9 cellular contexts compared by ENCODE assay signal in the genomic region with DNA sequence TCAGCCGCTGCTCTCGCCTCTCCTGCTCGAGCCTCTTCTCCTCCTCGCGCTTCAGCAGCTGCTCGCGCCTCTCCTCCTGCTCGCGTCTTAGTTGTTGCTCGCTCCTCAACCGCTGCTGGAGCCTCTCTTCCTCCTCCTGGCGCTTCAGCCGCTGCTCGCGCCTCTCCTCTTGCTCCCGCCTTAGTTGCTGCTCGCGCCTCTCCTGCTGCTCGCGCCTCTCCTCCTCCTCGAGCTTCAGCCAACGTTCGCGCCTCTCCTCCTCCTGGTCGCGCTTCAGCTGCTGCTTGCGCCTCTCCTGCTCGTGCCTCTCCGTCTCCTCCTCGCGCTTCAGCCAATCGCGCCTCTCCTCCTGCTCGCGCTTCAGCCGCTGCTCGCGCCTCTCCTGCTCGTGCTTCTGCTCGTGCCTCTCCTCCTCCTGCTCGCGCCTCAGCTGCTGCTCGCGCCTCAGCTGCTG. TPM values are rescaled to one million over a fixed set of nuclear protein-coding genes. Genes with fewer than 3 reads are reported as not detected.
A peak's percentile ranks its signal among the peaks of the same experiment; 100 is the strongest.
DNase-seq lines count a peak whose midpoint lies in the region; ATAC-seq and TF ChIP-seq lines count a peak whose summit lies in the region.
"Had no signal": no experiment of that assay in that cellular context is flagged by ENCODE, and none has a peak within 500 bp of the region (broad histone marks: within the 10 kb centered on the region; RNA-seq: fewer than 3 reads in every experiment).

No MANE protein-coding gene starts in this region.

- no peak for TF ChIP-seq POLR2A in gastroesophageal sphincter (IDR thresholded peaks at IDR 0.05)

- H3K27me3 ChIP-seq in CD4-positive, alpha-beta memory T cell (ENCODE audit: insufficient read depth, low read length): peaks cover 47% of the 10 kb centered on the region
- H3K27me3 ChIP-seq in HUES64 (ENCODE audit: insufficient read depth, low read length): peaks cover 100% of the 10 kb centered on the region
- H3K27me3 ChIP-seq in WERI-Rb-1 (ENCODE audit: insufficient read depth, low read depth, severe bottlenecking): peaks cover 91% of the 10 kb centered on the region
- peaks cover 100% of the 10 kb centered on the region for H3K27me3 ChIP-seq in gastroesophageal sphincter
- H3K27me3 ChIP-seq in skeletal muscle tissue (ENCODE audit: control insufficient read depth in 3 of 3, insufficient read depth in 3 of 3, low read length in 3 of 3): peaks cover 80 to 88% (median 82%) of the 10 kb centered on the region in 3 donors

- no peak for ATAC-seq in gastroesophageal sphincter
- no peak for ATAC-seq in HG03432 (IDR thresholded peaks at IDR 0.05; ENCODE audit: unreplicated experiment)
- ATAC-seq in GM19455 (IDR thresholded peaks at IDR 0.05; ENCODE audit: unreplicated experiment): no peak

- H3K4me3 Mint-ChIP-seq in CD4-positive, alpha-beta memory T cell: no peak overlapping the region

- 50% methylated on average over 44 of the region's 44 CpGs for WGBS in HUES64
- 1% methylated on average over 37 to 39 of the region's 44 CpGs for WGBS in gastroesophageal sphincter (ENCODE audit: low coverage in 1 of 2), 2 donors

- peak overlapping the region; percentile 47 to 59 for H3K4me3 ChIP-seq in CD4-positive, alpha-beta memory T cell (ENCODE audit: low read length in 2 of 2)
- peak overlapping the region; percentile 33 for H3K4me3 ChIP-seq in HUES64 (ENCODE audit: low read length)
- H3K4me3 ChIP-seq in WERI-Rb-1 (ENCODE audit: low read depth, low read length): peak overlapping the region; percentile 4; the same call in 1 of the 2 replicates
- H3K4me3 ChIP-seq in gastroesophageal sphincter: peak overlapping the region; percentile 15 to 54
- peak overlapping the region; percentile 52 to 63 (median 61) for H3K4me3 ChIP-seq in skeletal muscle tissue (ENCODE audit: low read length in 3 of 3)

- H3K4me1 ChIP-seq in CD4-positive, alpha-beta memory T cell (ENCODE audit: insufficient read depth, low read length): peaks cover 47% of the 10 kb centered on the region
- H3K4me1 ChIP-seq in HUES64 (ENCODE audit: insufficient read depth, low read length) (peaks cover 5% of the 10 kb centered on the region; the same call in 1 of the 2 replicates), gastroesophageal sphincter (peaks cover 0 to 55% (median 28%) of the 10 kb centered on the region in 3 donors), skeletal muscle tissue (ENCODE audit: control insufficient read depth in 3 of 3, insufficient read depth in 3 of 3, low read length in 3 of 3) (peaks cover 26 to 31% (median 31%) of the 10 kb centered on the region in 3 donors)

- TF ChIP-seq CTCF in WERI-Rb-1 (IDR thresholded peaks at IDR 0.05; ENCODE audit: low read depth, low read length) (no peak), gastroesophageal sphincter (IDR thresholded peaks at IDR 0.05) (no peak)

- no peaks in the 10 kb centered on the region for H3K9me3 ChIP-seq in CD4-positive, alpha-beta memory T cell (ENCODE audit: control insufficient read depth in 1 of 2, low read length in 2 of 2)
- H3K9me3 ChIP-seq in HUES64 (ENCODE audit: insufficient read depth, low read depth, low read length) (peaks cover 44% of the 10 kb centered on the region; the same call in 1 of the 2 replicates), WERI-Rb-1 (ENCODE audit: severe bottlenecking) (peaks cover 54% of the 10 kb centered on the region), gastroesophageal sphincter (peaks cover 0 to 23% (median 0%) of the 10 kb centered on the region in 3 donors), skeletal muscle tissue (ENCODE audit: control insufficient read depth in 3 of 3, low read length in 3 of 3) (peaks cover 2 to 4% (median 3%) of the 10 kb centered on the region in 3 donors)

- H3K36me3 ChIP-seq in CD4-positive, alpha-beta memory T cell (ENCODE audit: insufficient read depth, low read length): no peaks in the 10 kb centered on the region
- H3K36me3 ChIP-seq in HUES64 (ENCODE audit: insufficient read depth, low read length) (no peaks in the 10 kb centered on the region), WERI-Rb-1 (no peaks in the 10 kb centered on the region), gastroesophageal sphincter (no peaks in the 10 kb centered on the region), skeletal muscle tissue (ENCODE audit: control insufficient read depth in 3 of 3, insufficient read depth in 3 of 3, low read length in 3 of 3) (no peaks in the 10 kb centered on the region)

- H3K27ac ChIP-seq in CD4-positive, alpha-beta memory T cell (ENCODE audit: low read depth, low read length): no peak overlapping the region
- H3K27ac ChIP-seq in HUES64 (ENCODE audit: low read depth, low read length) (no peak overlapping the region), WERI-Rb-1 (no peak overlapping the region), gastroesophageal sphincter (no peak overlapping the region), skeletal muscle tissue (ENCODE audit: low read depth, low read length) (no peak overlapping the region)

- peak overlapping the region; percentile 12; the same call in 1 of the 2 replicates for H3K9ac ChIP-seq in HUES64 (ENCODE audit: low read depth, low read length)
- no peak overlapping the region for H3K9ac ChIP-seq in skeletal muscle tissue (ENCODE audit: low read depth in 1 of 3, low read length in 3 of 3)

- peaks cover 8 to 33% of the 10 kb centered on the region in 2 donors for H3K27me3 Mint-ChIP-seq in CD4-positive, alpha-beta memory T cell

- peaks cover 0 to 13% (median 9%) of the 10 kb centered on the region in 4 donors for H3K4me1 Mint-ChIP-seq in CD4-positive, alpha-beta memory T cell

- intact Hi-C loops in CD4-positive, alpha-beta memory T cell (cut with micrococcal nuclease): loop anchor here (10.0 kb wide), 1 partner anchor 57 kb away; no protein-coding TSS in a partner anchor

- H3K36me3 Mint-ChIP-seq in CD4-positive, alpha-beta memory T cell: peaks cover 0 to 4% of the 10 kb centered on the region in 2 donors

- H3K27ac Mint-ChIP-seq in CD4-positive, alpha-beta memory T cell: no peak overlapping the region

- POLR2A ChIA-PET in CD4-positive, alpha-beta memory T cell (lab: Charles Lee; ENCODE audit: partially characterized antibody): interaction anchor here (0.7 to 1.2 kb wide), 2 partner anchors 13 to 256 kb away, joined by 3 to 4 read pairs; no protein-coding TSS in a partner anchor

- peak in 2 of 5 donors; percentile 16 to 22 for DNase-seq in CD4-positive, alpha-beta memory T cell
- DNase-seq in WERI-Rb-1 (peak; percentile 51), C1 segment of cervical spinal cord (lab: John Stamatoyannopoulos, UW) (no peak)

- no peak for TF ChIP-seq EP300 in gastroesophageal sphincter (IDR thresholded peaks at IDR 0.05)

- CTCF ChIA-PET in CD4-positive, alpha-beta memory T cell (lab: Charles Lee; ENCODE audit: partially characterized antibody): interaction anchor here (0.9 to 2.2 kb wide), 4 partner anchors 59 to 369 kb away, joined by 3 to 7 read pairs (median 3); no protein-coding TSS in a partner anchor

- H3K9me3 Mint-ChIP-seq in CD4-positive, alpha-beta memory T cell: peaks cover 0 to 15% (median 11%) of the 10 kb centered on the region in 8 donors

RNA-seq across cellular contexts. Expression of a gene that starts 3.7 kb away (rescaled TPM):
- under 1 TPM in 1 of 2 experiments, not detected in 1; 0.06 TPM for total RNA-seq in CD4-positive, alpha-beta memory T cell
- not detected for polyA plus RNA-seq in CD4-positive, alpha-beta memory T cell
- 0.05 TPM for polyA plus RNA-seq in HUES64 (2013, experiment 1 of 2)
- polyA plus RNA-seq in HUES64 (2013, experiment 2 of 2): 0.06 TPM
- total RNA-seq in gastroesophageal sphincter: under 1 TPM; 0.05 to 0.54 (median 0.17) TPM
- total RNA-seq in skeletal muscle tissue: not detected

RNA-seq across cellular contexts. Expression of a gene that starts 22.7 kb away (rescaled TPM):
- total RNA-seq in CD4-positive, alpha-beta memory T cell: not detected
- polyA plus RNA-seq in CD4-positive, alpha-beta memory T cell: not detected
- not detected for polyA plus RNA-seq in HUES64 (2013, experiment 1 of 2)
- not detected for polyA plus RNA-seq in HUES64 (2013, experiment 2 of 2)
- total RNA-seq in gastroesophageal sphincter (not detected), skeletal muscle tissue (not detected)
- total RNA-seq: dermis microvascular lymphatic vessel endothelial cell had no signal

RNA-seq across cellular contexts. Expression of a gene that starts 47.5 kb away (rescaled TPM):
- total RNA-seq in CD4-positive, alpha-beta memory T cell: not detected
- polyA plus RNA-seq in CD4-positive, alpha-beta memory T cell: not detected
- not detected for polyA plus RNA-seq in HUES64 (2013, experiment 1 of 2)
- polyA plus RNA-seq in HUES64 (2013, experiment 2 of 2): not detected
- total RNA-seq in gastroesophageal sphincter (not detected), skeletal muscle tissue (not detected)
- total RNA-seq: dermis microvascular lymphatic vessel endothelial cell had no signal

Comparison
In these comparisons a context has a peak if more than half of its experiments do, and no peak if none do; other contexts are left out.
1. H3K4me3 ChIP-seq: peak in every context shown above with its lines; median percentile 61 in skeletal muscle tissue; 53 in CD4-positive, alpha-beta memory T cell; 34 in gastroesophageal sphincter; 33 in HUES64; 4 in WERI-Rb-1.